Comparison of ENCODE assay signal across 23 cellular contexts in genomic region chr22:26609287-26609686, GRCh38. TPM values are rescaled to one million over a fixed set of nuclear protein-coding genes. Genes with fewer than 3 reads are reported as not detected.
DNase-seq lines count a peak whose midpoint lies in the region; ATAC-seq and TF ChIP-seq lines count a peak whose summit lies in the region.
"Had no signal": no experiment of that assay in that cellular context is flagged by ENCODE, and none has a peak within 500 bp of the region (broad histone marks: within the 10 kb centered on the region; RNA-seq: fewer than 3 reads in every experiment).

No MANE protein-coding gene starts in this region.

- H3K36me3 ChIP-seq in GM23338 (ENCODE audit: insufficient read depth), result no peaks in the 10 kb centered on the region
- H3K36me3 ChIP-seq in testis (ENCODE audit: low read depth, missing control alignments), result no peaks in the 10 kb centered on the region
- no peaks in the 10 kb centered on the region for H3K36me3 ChIP-seq in OCI-LY7 (ENCODE audit: insufficient read depth, low read length)
- H3K36me3 ChIP-seq in uterus, result no peaks in the 10 kb centered on the region
- H3K36me3 ChIP-seq: BE2C had no signal

- WGBS in testis, 2 donors, result 89 to 90% methylated on average over 2 of the region's 2 CpGs

- no peak overlapping the region for H3K27ac Mint-ChIP-seq in T-helper 1 cell treated with Interleukin-12 subunit alpha and Interleukin-12 subunit beta and Interleukin-4 antibody, amounts not matched to agents 30 μg/mL and 1 μg/mL, for 36 hours
- H3K27ac Mint-ChIP-seq in GM23338, result no peak overlapping the region
- H3K27ac Mint-ChIP-seq in central memory CD8-positive, alpha-beta T cell (ENCODE audit: low read depth), result peak overlapping the region; percentile 0
- peak overlapping the region; percentile 89 for H3K27ac Mint-ChIP-seq in stimulated activated effector memory CD8-positive, alpha-beta T cell treated with anti-CD3 and anti-CD28 coated beads, Interleukin-12 subunit alpha, Interleukin-12 subunit beta, amount 100 ng/mL, for 72 hours

- peaks cover 6% of the 10 kb centered on the region; the same call in 1 of the 2 replicates for H3F3A ChIP-seq in GM23338 (replicated peaks; ENCODE audit: low read depth)

- no peak for DNase-seq in T-helper 1 cell
- DNase-seq in GM23338 (ENCODE audit: low spot score), result no peak
- no peak for DNase-seq in central memory CD8-positive, alpha-beta T cell (ENCODE audit: low spot score in 2 of 2)
- DNase-seq in stimulated activated effector memory CD8-positive, alpha-beta T cell treated with anti-CD3 and anti-CD28 coated beads, Interleukin-12 subunit alpha, Interleukin-12 subunit beta, amount 100 ng/mL, for 72 hours (ENCODE audit: low spot score in 2 of 2), result no peak
- no peak for DNase-seq in testis
- DNase-seq in OCI-LY7 (ENCODE audit: low spot score), result no peak
- DNase-seq in uterus, result no peak
- DNase-seq: BE2C, DMS79 treated with DMSO at 0.1 percent for 48 hours, HFFc6, NCI-H1092, NCI-H2081 treated with DMSO at 0.1 percent for 48 hours, NCI-H2227 treated with DMSO at 0.1 percent for 48 hours, NCI-H524 had no signal

- POLR2A ChIA-PET in OCI-LY7 (lab: Charles Lee), result no interaction called here

- H3K9me3 Mint-ChIP-seq in T-helper 1 cell treated with Interleukin-12 subunit alpha and Interleukin-12 subunit beta and Interleukin-4 antibody, amounts not matched to agents 30 μg/mL and 1 μg/mL, for 36 hours, result no peaks in the 10 kb centered on the region
- no peaks in the 10 kb centered on the region for H3K9me3 Mint-ChIP-seq in GM23338
- no peaks in the 10 kb centered on the region for H3K9me3 Mint-ChIP-seq in central memory CD8-positive, alpha-beta T cell
- no peaks in the 10 kb centered on the region for H3K9me3 Mint-ChIP-seq in stimulated activated effector memory CD8-positive, alpha-beta T cell treated with anti-CD3 and anti-CD28 coated beads, Interleukin-12 subunit alpha, Interleukin-12 subunit beta, amount 100 ng/mL, for 72 hours
- H3K9me3 Mint-ChIP-seq: HFFc6 had no signal

- H3K4me1 ChIP-seq in GM23338 (ENCODE audit: insufficient read depth) (peaks cover 41% of the 10 kb centered on the region), testis (no peaks in the 10 kb centered on the region), OCI-LY7 (ENCODE audit: insufficient read depth, low read length, poor library complexity, severe bottlenecking) (peaks cover 21% of the 10 kb centered on the region), uterus (no peaks in the 10 kb centered on the region)

- CTCF ChIA-PET in OCI-LY7 (lab: Charles Lee; ENCODE audit: unreplicated experiment), result no interaction called here

- H3K4me2 ChIP-seq in GM23338 (peak overlapping the region; percentile 44; the same call in 1 of the 2 replicates), OCI-LY7 (ENCODE audit: low read length) (no peak overlapping the region)

- H3K9me3 ChIP-seq in testis (no peaks in the 10 kb centered on the region), OCI-LY7 (ENCODE audit: low read length) (no peaks in the 10 kb centered on the region), uterus (no peaks in the 10 kb centered on the region)
- H3K9me3 ChIP-seq: BE2C had no signal

- ATAC-seq in GM23338, result no peak
- no peak for ATAC-seq in central memory CD8-positive, alpha-beta T cell (replicated peaks; ENCODE audit: extremely low read depth, poor library complexity, severe bottlenecking)
- ATAC-seq in stimulated activated effector memory CD8-positive, alpha-beta T cell treated with anti-CD3 and anti-CD28 coated beads, Interleukin-12 subunit alpha, Interleukin-12 subunit beta, amount 100 ng/mL, for 72 hours, result no peak
- ATAC-seq: HepG2, Panc1 had no signal

- H3K4me1 Mint-ChIP-seq in T-helper 1 cell treated with Interleukin-12 subunit alpha and Interleukin-12 subunit beta and Interleukin-4 antibody, amounts not matched to agents 30 μg/mL and 1 μg/mL, for 36 hours (ENCODE audit: low read depth), result peaks cover 31% of the 10 kb centered on the region
- H3K4me1 Mint-ChIP-seq in GM23338, result peaks cover 36% of the 10 kb centered on the region
- peaks cover 47% of the 10 kb centered on the region for H3K4me1 Mint-ChIP-seq in central memory CD8-positive, alpha-beta T cell
- H3K4me1 Mint-ChIP-seq in stimulated activated effector memory CD8-positive, alpha-beta T cell treated with anti-CD3 and anti-CD28 coated beads, Interleukin-12 subunit alpha, Interleukin-12 subunit beta, amount 100 ng/mL, for 72 hours, result peaks cover 38% of the 10 kb centered on the region

- H3K79me2 ChIP-seq in GM23338 (replicated peaks; ENCODE audit: insufficient read depth) (no peaks in the 10 kb centered on the region), OCI-LY7 (ENCODE audit: insufficient read depth, low read depth, low read length) (no peaks in the 10 kb centered on the region)

- no peak for TF ChIP-seq POLR2A in testis (IDR thresholded peaks at IDR 0.05)
- TF ChIP-seq POLR2A in uterus (IDR thresholded peaks at IDR 0.05), result no peak

- H2AFZ ChIP-seq in GM23338 (no peak overlapping the region), OCI-LY7 (ENCODE audit: low read length) (no peak overlapping the region)

- no TSS peak for BruUV-seq in OCI-LY7 (replicated peaks; lab: Mats Ljungman, UMichigan)

- peaks cover 3% of the 10 kb centered on the region for H3K36me3 Mint-ChIP-seq in T-helper 1 cell treated with Interleukin-12 subunit alpha and Interleukin-12 subunit beta and Interleukin-4 antibody, amounts not matched to agents 30 μg/mL and 1 μg/mL, for 36 hours (ENCODE audit: low read depth)
- no peaks in the 10 kb centered on the region for H3K36me3 Mint-ChIP-seq in GM23338 (ENCODE audit: low read depth)
- peaks cover 2% of the 10 kb centered on the region for H3K36me3 Mint-ChIP-seq in central memory CD8-positive, alpha-beta T cell (ENCODE audit: insufficient read depth)
- H3K36me3 Mint-ChIP-seq in stimulated activated effector memory CD8-positive, alpha-beta T cell treated with anti-CD3 and anti-CD28 coated beads, Interleukin-12 subunit alpha, Interleukin-12 subunit beta, amount 100 ng/mL, for 72 hours, result peaks cover 12% of the 10 kb centered on the region

- H3K27me3 ChIP-seq in GM23338 (ENCODE audit: insufficient read depth) (peaks cover 20% of the 10 kb centered on the region), testis (no peaks in the 10 kb centered on the region), uterus (no peaks in the 10 kb centered on the region)
- H3K27me3 ChIP-seq: BE2C had no signal

- H4K20me1 ChIP-seq in GM23338 (replicated peaks; ENCODE audit: insufficient read depth) (no peaks in the 10 kb centered on the region), OCI-LY7 (ENCODE audit: insufficient read depth, low read length) (no peaks in the 10 kb centered on the region)

- TF ChIP-seq CTCF in GM23338 (conservative IDR thresholded peaks at IDR 0.05; ENCODE audit: low read depth in 2 of 2), result no peak
- TF ChIP-seq CTCF in testis (IDR thresholded peaks at IDR 0.05), result no peak
- no peak for TF ChIP-seq CTCF in OCI-LY7 (conservative IDR thresholded peaks at IDR 0.05; ENCODE audit: low read length)
- TF ChIP-seq CTCF in uterus (IDR thresholded peaks at IDR 0.05), result no peak

- H3K27ac ChIP-seq in GM23338 (ENCODE audit: low read depth), result no peak overlapping the region
- H3K27ac ChIP-seq in testis, result no peak overlapping the region
- no peak overlapping the region for H3K27ac ChIP-seq in OCI-LY7 (ENCODE audit: low read depth, low read length, poor library complexity, severe bottlenecking)
- no peak overlapping the region for H3K27ac ChIP-seq in uterus
- H3K27ac ChIP-seq: 22Rv1 had no signal

- H3K27me3 Mint-ChIP-seq in T-helper 1 cell treated with Interleukin-12 subunit alpha and Interleukin-12 subunit beta and Interleukin-4 antibody, amounts not matched to agents 30 μg/mL and 1 μg/mL, for 36 hours (ENCODE audit: low read depth), result peaks cover 24% of the 10 kb centered on the region
- H3K27me3 Mint-ChIP-seq in GM23338 (ENCODE audit: insufficient read depth, low read depth, poor library complexity), result peaks cover 32% of the 10 kb centered on the region
- H3K27me3 Mint-ChIP-seq in central memory CD8-positive, alpha-beta T cell, result no peaks in the 10 kb centered on the region

- H3K4me3 Mint-ChIP-seq in T-helper 1 cell treated with Interleukin-12 subunit alpha and Interleukin-12 subunit beta and Interleukin-4 antibody, amounts not matched to agents 30 μg/mL and 1 μg/mL, for 36 hours, result peak overlapping the region; percentile 8
- H3K4me3 Mint-ChIP-seq in GM23338, result no peak overlapping the region
- H3K4me3 Mint-ChIP-seq in central memory CD8-positive, alpha-beta T cell, result no peak overlapping the region
- H3K4me3 Mint-ChIP-seq in stimulated activated effector memory CD8-positive, alpha-beta T cell treated with anti-CD3 and anti-CD28 coated beads, Interleukin-12 subunit alpha, Interleukin-12 subunit beta, amount 100 ng/mL, for 72 hours, result no peak overlapping the region
- H3K4me3 Mint-ChIP-seq: HFFc6 had no signal

- H3K9me2 ChIP-seq in GM23338 (ENCODE audit: insufficient read depth), result no peaks in the 10 kb centered on the region; the same call in 1 of the 2 replicates
- H3K9me2 ChIP-seq in OCI-LY7 (ENCODE audit: insufficient read depth, low read length), result no peaks in the 10 kb centered on the region

- H3K4me3 ChIP-seq in GM23338 (no peak overlapping the region), testis (no peak overlapping the region), OCI-LY7 (ENCODE audit: low read depth, low read length, poor library complexity, severe bottlenecking) (no peak overlapping the region), uterus (no peak overlapping the region)

- intact Hi-C loops in testis (cut with DNase I; ENCODE audit: low total_unique reads) (no loop called here), OCI-LY7 (cut with micrococcal nuclease; ENCODE audit: unreplicated experiment) (no loop called here), uterus (cut with DNase I; ENCODE audit: low total_unique reads) (no loop called here)

RNA-seq across cellular contexts. Expression of gene CRYBB1, which starts 8.5 kb away (rescaled TPM):
- 1.6 and 2.4 TPM in 2 replicates for total RNA-seq in GM23338 (2014; rRNA removed; shearing (Covaris generic))
- 3.0 and 3.7 TPM in 2 replicates for polyA plus RNA-seq in GM23338 (2016; fragmentation: Nextera tagmentation; extraction: Ambion mirVana)
- not detected for total RNA-seq in testis
- 0.80 TPM for polyA plus RNA-seq in testis (ENCODE audit: insufficient read depth, low read depth, low replicate concordance)
- total RNA-seq in OCI-LY7 (2014; rRNA removed; shearing (Covaris generic)), result 0.21 and 0.35 TPM in 2 replicates
- total RNA-seq in OCI-LY7 (2022), result 0.61 TPM in 1 of 2 replicates, not detected in the other
- total RNA-seq in uterus, result 1 to 10 TPM in 1 of 4 donors, under 1 TPM in 1, not detected in 2; 0.55 to 4.1 TPM
- total RNA-seq: G401, H4, HepG2, HFFc6, MCF 10A, SK-MEL-5 had no signal
- polyA plus RNA-seq: AG04450, HepG2 had no signal

RNA-seq across cellular contexts. Expression of gene CRYBA4, which starts 12.5 kb away (rescaled TPM):
- total RNA-seq in GM23338 (2014; rRNA removed; shearing (Covaris generic)), result 1.7 TPM in 1 of 2 replicates, not detected in the other
- polyA plus RNA-seq in GM23338 (2016; fragmentation: Nextera tagmentation; extraction: Ambion mirVana) (1.2 and 1.5 TPM in 2 replicates), testis (ENCODE audit: insufficient read depth, low read depth, low replicate concordance) (2.6 TPM)
- total RNA-seq in testis (1 to 10 TPM in 1 of 2 donors, under 1 TPM in 1; 0.93 to 2.3 TPM), OCI-LY7 (2022) (1.3 TPM in 1 of 2 replicates, not detected in the other), uterus (not detected)
- total RNA-seq in OCI-LY7 (2014; rRNA removed; shearing (Covaris generic)), result 3.2 TPM in 1 of 2 replicates, not detected in the other
- total RNA-seq: G401, H4, HepG2, HFFc6, MCF 10A had no signal
- polyA plus RNA-seq: AG04450, HepG2 had no signal

RNA-seq across cellular contexts. Expression of gene TPST2, which starts 19.4 kb away (rescaled TPM):
- total RNA-seq in GM23338 (2014; rRNA removed; shearing (Covaris generic)), result 106 and 127 TPM in 2 replicates
- polyA plus RNA-seq in GM23338 (2016; fragmentation: Nextera tagmentation; extraction: Ambion mirVana), result 37.9 and 43.1 TPM in 2 replicates
- total RNA-seq in testis, result 100 to 1,000 TPM; 169 to 218 TPM
- polyA plus RNA-seq in testis (ENCODE audit: insufficient read depth, low read depth, low replicate concordance), result 32.8 TPM
- total RNA-seq in OCI-LY7 (2014; rRNA removed; shearing (Covaris generic)), result 19.1 and 19.9 TPM in 2 replicates
- 12.5 and 14.4 TPM in 2 replicates for total RNA-seq in OCI-LY7 (2022)
- total RNA-seq in uterus, result 10 to 100 TPM; 32.4 to 71.5 (median 43.8) TPM

RNA-seq across cellular contexts. Expression of gene MIAT, which starts 48.1 kb away (rescaled TPM):
- total RNA-seq in GM23338 (2014; rRNA removed; shearing (Covaris generic)), result 51.4 and 63.6 TPM in 2 replicates
- polyA plus RNA-seq in GM23338 (2016; fragmentation: Nextera tagmentation; extraction: Ambion mirVana) (8.2 and 10.0 TPM in 2 replicates), testis (ENCODE audit: insufficient read depth, low read depth, low replicate concordance) (1.7 TPM)
- total RNA-seq in testis (1 to 10 TPM; 2.4 to 3.3 TPM), OCI-LY7 (2022) (4.1 and 5.2 TPM in 2 replicates), uterus (1 to 10 TPM in 3 of 4 donors, under 1 TPM in 1; 0.51 to 5.3 (median 3.1) TPM)
- 8.7 and 11.8 TPM in 2 replicates for total RNA-seq in OCI-LY7 (2014; rRNA removed; shearing (Covaris generic))
- polyA plus RNA-seq: HepG2 had no signal

Comparison
In these comparisons a context has a peak if more than half of its experiments do, and no peak if none do; other contexts are left out.
1. H3K27ac Mint-ChIP-seq: peak in central memory CD8-positive, alpha-beta T cell (single experiment) and stimulated activated effector memory CD8-positive, alpha-beta T cell treated with anti-CD3 and anti-CD28 coated beads, Interleukin-12 subunit alpha, Interleukin-12 subunit beta, amount 100 ng/mL, for 72 hours (single experiment); none in T-helper 1 cell treated with Interleukin-12 subunit alpha and Interleukin-12 subunit beta and Interleukin-4 antibody, amounts not matched to agents 30 μg/mL and 1 μg/mL, for 36 hours (single experiment) and GM23338 (single experiment).